ENCODE assay signal across 8 cellular contexts in genomic region chr11:130001491-130002351, GRCh38. TPM values are rescaled to one million over a fixed set of nuclear protein-coding genes. Genes with fewer than 3 reads are reported as not detected.
DNase-seq lines count a peak whose midpoint lies in the region; ATAC-seq and TF ChIP-seq lines count a peak whose summit lies in the region.

No MANE protein-coding gene starts in this region.

- H3K4me3 ChIP-seq in BE2C (ENCODE audit: low read depth, low read length) (peak overlapping the region; percentile 88), PC-3 (ENCODE audit: low read length) (peak overlapping the region; percentile 86), right atrium auricular region (peak overlapping the region; percentile 85 to 86)

- intact Hi-C loops in PC-3 (cut with micrococcal nuclease), result loop anchor here (2.0 to 5.0 kb wide), 5 partner anchors 41 to 214 kb away; no protein-coding TSS in a partner anchor

- H3K4me1 ChIP-seq in BE2C (no peaks in the 10 kb centered on the region), PC-3 (ENCODE audit: insufficient read depth, low read length) (peaks cover 26% of the 10 kb centered on the region), right atrium auricular region (peaks cover 0 to 21% of the 10 kb centered on the region in 2 donors)

- peak overlapping the region; percentile 97 for H3K9ac ChIP-seq in PC-3 (ENCODE audit: low read length)

- no peak for DNase-seq in BE2C
- peak; percentile 46 for DNase-seq in PC-3
- peak in 30 of 56 donors; percentile 10 to 72 (median 40) for DNase-seq in amygdala (lab: John Stamatoyannopoulos, UW)
- DNase-seq in right atrium auricular region (ENCODE audit: low spot score), result no peak
- DNase-seq in putamen (ENCODE audit: low spot score), result peak; percentile 22
- DNase-seq in NCI-H1048 (lab: John Stamatoyannopoulos, UW), result no peak

- H3K27me3 ChIP-seq in BE2C, result no peaks in the 10 kb centered on the region
- H3K27me3 ChIP-seq in PC-3 (ENCODE audit: low read length), result no peaks in the 10 kb centered on the region
- no peaks in the 10 kb centered on the region for H3K27me3 ChIP-seq in right atrium auricular region

- no peak for TF ChIP-seq CTCF in BE2C (IDR thresholded peaks at IDR 0.05; ENCODE audit: low read depth, low read length)
- TF ChIP-seq CTCF in PC-3 (conservative IDR thresholded peaks at IDR 0.05; ENCODE audit: low read depth, low read length), result no peak
- no peak for TF ChIP-seq CTCF in right atrium auricular region (IDR thresholded peaks at IDR 0.05)

- H3K79me2 ChIP-seq in PC-3 (ENCODE audit: low read length), result peaks cover 57% of the 10 kb centered on the region

- peak overlapping the region; percentile 87 for H3K4me2 ChIP-seq in PC-3 (ENCODE audit: low read length)

- CTCF ChIA-PET in PC-3 (lab: Charles Lee), result no interaction called here

- no peaks in the 10 kb centered on the region for H4K20me1 ChIP-seq in PC-3 (ENCODE audit: low read length)

- no peaks in the 10 kb centered on the region for H3K9me2 ChIP-seq in PC-3 (replicated peaks; ENCODE audit: low read length)

- peak; percentile 19 for ATAC-seq in GM18868 (IDR thresholded peaks at IDR 0.05; ENCODE audit: unreplicated experiment)
- ATAC-seq in HG03108 (IDR thresholded peaks at IDR 0.05; ENCODE audit: unreplicated experiment), result peak; percentile 26
- ATAC-seq in PC-3, result peak; percentile 23

- H3K9me3 ChIP-seq in BE2C (no peaks in the 10 kb centered on the region), PC-3 (ENCODE audit: low read length) (no peaks in the 10 kb centered on the region), right atrium auricular region (no peaks in the 10 kb centered on the region)

- H3K36me3 ChIP-seq in BE2C (no peaks in the 10 kb centered on the region), PC-3 (ENCODE audit: low read depth, low read length) (peaks cover 8% of the 10 kb centered on the region; the same call in 1 of the 2 replicates), right atrium auricular region (no peaks in the 10 kb centered on the region)

- BruUV-seq in PC-3 (replicated peaks; lab: Mats Ljungman, UMichigan), result no TSS peak

- POLR2A ChIA-PET in PC-3 (lab: Charles Lee; ENCODE audit: unreplicated experiment), result interaction anchor here (0.6 to 1.3 kb wide), 3 partner anchors 45 to 367 kb away, joined by 3 to 25 read pairs (median 5); no protein-coding TSS in a partner anchor

- H2AFZ ChIP-seq in PC-3 (ENCODE audit: low read length), result peak overlapping the region; percentile 88

- H3F3A ChIP-seq in PC-3 (ENCODE audit: low read length, unreplicated experiment), result no peaks in the 10 kb centered on the region

- H3K27ac ChIP-seq in PC-3 (ENCODE audit: low read length) (peak overlapping the region; percentile 98), right atrium auricular region (peak overlapping the region; percentile 100)

RNA-seq across cellular contexts. Expression of gene PRDM10, which starts 0.9 kb away (rescaled TPM):
- 5.4 TPM for polyA plus RNA-seq in BE2C (2012; ENCODE audit: insufficient read depth, insufficient read length, low read depth)
- total RNA-seq in PC-3 (2014; rRNA removed) (7.3 and 8.5 TPM in 2 replicates), right atrium auricular region (1 to 10 TPM; 4.3 TPM)

Comparison
In these comparisons a context has a peak if more than half of its experiments do, and no peak if none do; other contexts are left out.
1. DNase-seq: peak in PC-3 (single experiment), amygdala (30 of 56) and putamen (single experiment); none in BE2C (single experiment), right atrium auricular region (single experiment) and NCI-H1048 (single experiment).
2. Peak in every context shown above with its lines, with median percentiles within 50 percentile points of each other: H3K4me3 ChIP-seq and ATAC-seq.